In the genomic region with DNA sequence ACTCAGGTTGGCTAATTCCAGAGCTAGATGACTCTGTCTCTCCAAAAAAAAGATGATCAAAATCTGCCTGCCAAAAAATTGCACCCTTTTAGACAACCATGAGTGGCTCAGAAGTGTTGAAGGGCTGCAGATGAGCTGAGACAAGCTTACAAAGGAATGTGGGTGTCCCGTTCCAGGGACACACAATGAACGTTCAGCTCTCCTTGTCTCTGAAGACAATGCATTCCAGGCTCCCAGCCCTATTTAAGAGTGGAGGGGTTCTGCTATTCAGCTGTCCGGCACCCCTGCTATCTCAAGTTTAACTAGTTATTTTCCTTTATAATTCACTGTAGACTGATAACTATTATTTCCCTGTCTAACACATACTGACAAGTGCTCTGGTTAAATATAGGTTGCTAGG, we compare ENCODE assay signal across 24 cellular contexts.
A peak's percentile ranks its signal among the peaks of the same experiment; 100 is the strongest.
DNase-seq lines count a peak whose midpoint lies in the region; ATAC-seq, FAIRE-seq and TF ChIP-seq lines count a peak whose summit lies in the region.
"Had no signal": no experiment of that assay in that cellular context is flagged by ENCODE, and none has a peak within 500 bp of the region (broad histone marks: within the 10 kb centered on the region; RNA-seq: fewer than 3 reads in every experiment).

No MANE protein-coding gene starts in this region.

- H3K4me1 ChIP-seq in GM23338 (ENCODE audit: insufficient read depth) (no peaks in the 10 kb centered on the region), H1 (replicated peaks in 1 of 4; ENCODE audit: control insufficient read depth in 3 of 4, insufficient read depth in 4 of 4, low read length in 3 of 4) (no peaks in the 10 kb centered on the region)
- H3K4me1 ChIP-seq: A549; BE2C; BLaER1 treated with 17β-estradiol and CSF1 and Interleukin-3, amounts not matched to agents 10 nM and 100 nM had no signal

- peaks cover 5 to 13% of the 10 kb centered on the region in 2 experiments for H3K9me3 ChIP-seq in H1 (ENCODE audit: insufficient read depth in 2 of 2, low read depth in 1 of 2, low read length in 1 of 2)
- H3K9me3 ChIP-seq: A549, BE2C had no signal

- no peaks in the 10 kb centered on the region for H3K23me2 ChIP-seq in H1 (ENCODE audit: low read depth, low read length)

- no peak overlapping the region for H2AFZ ChIP-seq in GM23338
- H2AFZ ChIP-seq in H1 (ENCODE audit: low read length): no peak overlapping the region

- no peak overlapping the region for H2AK5ac ChIP-seq in H1 (ENCODE audit: low read depth, low read length)

- no peak overlapping the region for H2BK15ac ChIP-seq in H1 (ENCODE audit: low read length)

- no peak overlapping the region for H3K27ac ChIP-seq in GM23338 (ENCODE audit: low read depth)
- no peak overlapping the region for H3K27ac ChIP-seq in H1 (ENCODE audit: low read depth, low read length)
- H3K27ac ChIP-seq: A549; BLaER1 treated with 17β-estradiol and CSF1 and Interleukin-3, amounts not matched to agents 10 nM and 100 nM had no signal

- no peak for TF ChIP-seq POLR2A in H1 (IDR thresholded peaks at IDR 0.05; ENCODE audit: control extremely low read depth in 1 of 2, low read depth in 2 of 2, low read length in 2 of 2)

- H3K4me3 ChIP-seq in GM23338: no peak overlapping the region
- H3K4me3 ChIP-seq in H1 (ENCODE audit: extremely low read depth in 1 of 4, insufficient read depth in 2 of 4, low read depth in 3 of 4, low read length in 4 of 4): no peak overlapping the region
- H3K4me3 ChIP-seq: A549; BLaER1 treated with 17β-estradiol and CSF1 and Interleukin-3, amounts not matched to agents 10 nM and 100 nM had no signal

- TF ChIP-seq CTCF in GM23338 (conservative IDR thresholded peaks at IDR 0.05; ENCODE audit: low read depth in 2 of 2) (no peak), H1 (IDR thresholded peaks at IDR 0.05; ENCODE audit: control extremely low read depth in 1 of 3, insufficient read depth in 1 of 3, low read depth in 1 of 3, low read length in 3 of 3) (no peak)

- no peaks in the 10 kb centered on the region for H3K4me1 Mint-ChIP-seq in GM23338
- H3K4me1 Mint-ChIP-seq: CD14-positive monocyte; CD8-positive, alpha-beta memory T cell had no signal

- H4K8ac ChIP-seq in H1 (ENCODE audit: extremely low read depth, insufficient read depth, low read length): no peak overlapping the region

- no peak overlapping the region for H3K18ac ChIP-seq in H1 (ENCODE audit: extremely low read depth, low read length)

- H3K27ac Mint-ChIP-seq in GM23338: no peak overlapping the region
- H3K27ac Mint-ChIP-seq: CD14-positive monocyte; CD4-positive, alpha-beta T cell; CD8-positive, alpha-beta memory T cell; H9 had no signal

- H3K9ac ChIP-seq in H1 (replicated peaks in 1 of 4; ENCODE audit: extremely low read depth in 1 of 4, low read depth in 3 of 4, low read length in 3 of 4): no peak overlapping the region
- H3K9ac ChIP-seq: BLaER1 treated with 17β-estradiol and CSF1 and Interleukin-3, amounts not matched to agents 10 nM and 100 nM had no signal

- no peak overlapping the region for H4K5ac ChIP-seq in H1 (ENCODE audit: insufficient read length, low read depth, low read length)

- no peak for FAIRE-seq in H1 (lab: Jason Lieb, UNC)
- FAIRE-seq: A549, GM12891, GM18507 had no signal

- CTCF ChIA-PET in H1 (lab: Charles Lee; ENCODE audit: partially characterized antibody): interaction anchor here (0.6 to 1.1 kb wide), 3 partner anchors 14 to 986 kb away, joined by 3 to 4 read pairs (median 4); no protein-coding TSS in a partner anchor

- peaks cover 7% of the 10 kb centered on the region; the same call in 1 of the 3 replicates for H3K36me3 Mint-ChIP-seq in GM23338 (ENCODE audit: low read depth)
- H3K36me3 Mint-ChIP-seq: CD14-positive monocyte; CD8-positive, alpha-beta memory T cell had no signal

- no peak overlapping the region for H2BK12ac ChIP-seq in H1 (ENCODE audit: low read depth, low read length)

- no peak overlapping the region for H3K23ac ChIP-seq in H1 (ENCODE audit: insufficient read length)

- no peaks in the 10 kb centered on the region for H3F3A ChIP-seq in GM23338 (replicated peaks; ENCODE audit: low read depth)

- H2BK20ac ChIP-seq in H1 (ENCODE audit: low read length): no peak overlapping the region

- no peak overlapping the region for H3K56ac ChIP-seq in H1 (replicated peaks; ENCODE audit: insufficient read length, low read depth, low read length)

- DNase-seq in GM23338 (ENCODE audit: low spot score) (peak; percentile 40), H1 (ENCODE audit: low read depth in 1 of 2, low spot score in 2 of 2) (no peak), iPS-NIHi11 (ENCODE audit: low spot score) (peak; percentile 23), NCI-H1092 treated with DMSO at 0.1 percent for 48 hours (lab: John Stamatoyannopoulos, UW) (no peak), putamen (ENCODE audit: low spot score) (no peak), SKM-1 treated with dmso at 0.1 percent for 144 hours (lab: John Stamatoyannopoulos, UW; ENCODE audit: unreplicated experiment) (no peak)
- DNase-seq: 8988T; ACHN; AML-193; BE2C; Calu3; CD4-positive, alpha-beta T cell; CD8-positive, alpha-beta memory T cell; COR-L47; DMS53; DMS79 treated with DMSO at 0.1 percent for 48 hours; GF-D8; H9 had no signal

- H4K91ac ChIP-seq in H1 (replicated peaks; ENCODE audit: insufficient read length, low read length): no peak overlapping the region

- no peak overlapping the region for H2BK5ac ChIP-seq in H1 (ENCODE audit: low read depth, low read length)

- no peak overlapping the region for H2BK120ac ChIP-seq in H1 (replicated peaks; ENCODE audit: low read depth, low read length)

- 83% methylated on average over 3 of the region's 3 CpGs; no CpG with 5 or more reads in 1 of the 2 experiments for WGBS in H1 (ENCODE audit: extremely low coverage in 1 of 2, insufficient coverage in 1 of 2, insufficient read length in 1 of 2, insufficient replicate concordance in 2 of 2, low coverage in 1 of 2, low lambda C conversion rate in 2 of 2, missing lambda C conversion rate in 1 of 2), 2 experiments

- no peak for TF ChIP-seq EP300 in H1 (IDR thresholded peaks at IDR 0.05; ENCODE audit: borderline replicate concordance in 1 of 2, low read depth in 2 of 2, low read length in 2 of 2)

- H3K27me3 Mint-ChIP-seq in GM23338 (ENCODE audit: insufficient read depth, low read depth, poor library complexity): no peaks in the 10 kb centered on the region
- H3K27me3 Mint-ChIP-seq: CD4-positive, alpha-beta T cell; CD8-positive, alpha-beta memory T cell had no signal

- H3K4me3 Mint-ChIP-seq in GM23338: no peak overlapping the region
- H3K4me3 Mint-ChIP-seq: CD14-positive monocyte; CD4-positive, alpha-beta T cell; CD8-positive, alpha-beta memory T cell; H9 had no signal

- H4K20me1 ChIP-seq in GM23338 (replicated peaks; ENCODE audit: insufficient read depth): no peaks in the 10 kb centered on the region
- H4K20me1 ChIP-seq in H1 (replicated peaks in 1 of 2; ENCODE audit: control insufficient read depth in 1 of 2, insufficient read depth in 2 of 2, low read length in 2 of 2): no peaks in the 10 kb centered on the region
- H4K20me1 ChIP-seq: BLaER1 treated with 17β-estradiol and CSF1 and Interleukin-3, amounts not matched to agents 10 nM and 100 nM had no signal

- no peaks in the 10 kb centered on the region for H3K79me1 ChIP-seq in H1 (ENCODE audit: low read depth, low read length)

- no peak overlapping the region for H3K14ac ChIP-seq in H1 (ENCODE audit: insufficient read length)

- H3K4me2 ChIP-seq in GM23338 (no peak overlapping the region), H1 (ENCODE audit: insufficient read depth in 1 of 2, low read depth in 2 of 2, low read length in 2 of 2) (no peak overlapping the region)
- H3K4me2 ChIP-seq: A549; BLaER1 treated with 17β-estradiol and CSF1 and Interleukin-3, amounts not matched to agents 10 nM and 100 nM had no signal

- no peaks in the 10 kb centered on the region for H3K36me3 ChIP-seq in GM23338 (ENCODE audit: insufficient read depth)
- H3K36me3 ChIP-seq in H1 (ENCODE audit: control insufficient read depth in 2 of 4, insufficient read depth in 4 of 4, low read length in 3 of 4): no peaks in the 10 kb centered on the region
- H3K36me3 ChIP-seq: BE2C; BLaER1 treated with 17β-estradiol and CSF1 and Interleukin-3, amounts not matched to agents 10 nM and 100 nM had no signal

- ATAC-seq in GM23338: peak; percentile 54; the same call in 2 of the 3 replicates
- ATAC-seq: A549, HCT116 had no signal

- TF ChIP-seq RAD21 in H1 (IDR thresholded peaks at IDR 0.05 in 1 of 2, conservative IDR thresholded peaks at IDR 0.05 in 1 of 2; ENCODE audit: low read depth in 2 of 2, low read length in 2 of 2): no peak

- H3K27me3 ChIP-seq in GM23338 (ENCODE audit: insufficient read depth): no peaks in the 10 kb centered on the region
- no peaks in the 10 kb centered on the region for H3K27me3 ChIP-seq in H1 (replicated peaks in 1 of 4; ENCODE audit: control insufficient read depth in 3 of 4, extremely low read depth in 1 of 4, insufficient read depth in 3 of 4, low read length in 3 of 4)
- H3K27me3 ChIP-seq: BE2C; BLaER1 treated with 17β-estradiol and CSF1 and Interleukin-3, amounts not matched to agents 10 nM and 100 nM had no signal

- POLR2A ChIA-PET in H1 (lab: Charles Lee; ENCODE audit: partially characterized antibody): no interaction called here

- H3K4ac ChIP-seq in H1 (replicated peaks; ENCODE audit: insufficient read length, low read depth, low read length): no peak overlapping the region

- no peaks in the 10 kb centered on the region; the same call in 1 of the 2 replicates for H3K9me2 ChIP-seq in GM23338 (ENCODE audit: insufficient read depth)

- peaks cover 12% of the 10 kb centered on the region; the same call in 2 of the 3 replicates for H3K9me3 Mint-ChIP-seq in GM23338

- no peaks in the 10 kb centered on the region for H3K79me2 ChIP-seq in GM23338 (replicated peaks; ENCODE audit: insufficient read depth)
- H3K79me2 ChIP-seq in H1 (ENCODE audit: control insufficient read depth in 1 of 2, insufficient read depth in 2 of 2, low read length in 2 of 2): no peaks in the 10 kb centered on the region

TF ChIP-seq in GM23338, 12 proteins besides CTCF, POLR2A, EP300 and RAD21 (continues in another document):
- TF ChIP-seq POLR2AphosphoS5 (IDR thresholded peaks at IDR 0.05; ENCODE audit: low read depth): no peak

TF ChIP-seq in H1, 55 proteins besides CTCF, POLR2A, EP300 and RAD21 (continues in another document):
- no peak for TF ChIP-seq CHD2 (IDR thresholded peaks at IDR 0.05; ENCODE audit: low read length)

Comparison
In these comparisons a context has a peak if more than half of its experiments do, and no peak if none do; other contexts are left out.
1. DNase-seq: peak in GM23338 (single experiment) and iPS-NIHi11 (single experiment); none in H1 (0 of 2), NCI-H1092 treated with DMSO at 0.1 percent for 48 hours (single experiment), putamen (single experiment) and SKM-1 treated with dmso at 0.1 percent for 144 hours (single experiment).